In genomic region chr1:9557624-9558023, GRCh38 we compare ENCODE assay signal across 19 cellular contexts. TPM values are rescaled to one million over a fixed set of nuclear protein-coding genes. Genes with fewer than 3 reads are reported as not detected.
DNase-seq lines count a peak whose midpoint lies in the region; ATAC-seq and TF ChIP-seq lines count a peak whose summit lies in the region.
"Had no signal": no experiment of that assay in that cellular context is flagged by ENCODE, and none has a peak within 500 bp of the region (broad histone marks: within the 10 kb centered on the region; RNA-seq: fewer than 3 reads in every experiment).

No MANE protein-coding gene starts in this region.

- H3K27me3 ChIP-seq in psoas muscle (ENCODE audit: insufficient read depth in 3 of 3, low read length in 2 of 3), result no peaks in the 10 kb centered on the region
- H3K27me3 ChIP-seq: Peyer's patch had no signal

- H3K4me1 ChIP-seq in psoas muscle, result peaks cover 54% of the 10 kb centered on the region

- H3K9me3 ChIP-seq in SK-N-MC (ENCODE audit: low read depth, low read length) (no peaks in the 10 kb centered on the region), psoas muscle (no peaks in the 10 kb centered on the region)
- H3K9me3 ChIP-seq: A549, Caco-2, Peyer's patch had no signal

- TF ChIP-seq CTCF in C4-2B (conservative IDR thresholded peaks at IDR 0.05) (no peak), psoas muscle (IDR thresholded peaks at IDR 0.05) (no peak), omental fat pad (IDR thresholded peaks at IDR 0.05) (no peak)

- H3K9ac ChIP-seq in SK-N-MC (ENCODE audit: insufficient read length), result peak overlapping the region; percentile 37

- H3K4me3 ChIP-seq in SK-N-MC (no peak overlapping the region), psoas muscle (no peak overlapping the region)
- H3K4me3 ChIP-seq: A549, Peyer's patch had no signal

- peak; percentile 17 for DNase-seq in activated effector memory CD4-positive, alpha-beta T cell treated with anti-CD3 and anti-CD28 coated beads, Interleukin-2, amount 50 U/mL, for 16 hours
- no peak for DNase-seq in activated effector memory CD4-positive, alpha-beta T cell treated with Interleukin-2 at 50 U/mL for 16 hours
- no peak for DNase-seq in SK-N-MC (ENCODE audit: low read depth, low spot score)
- no peak for DNase-seq in psoas muscle
- DNase-seq in NCI-H345 treated with DMSO at 0.1 percent for 48 hours (lab: John Stamatoyannopoulos, UW; ENCODE audit: unreplicated experiment), result no peak
- no peak for DNase-seq in occipital lobe (lab: John Stamatoyannopoulos, UW)
- no peak for DNase-seq in omental fat pad (ENCODE audit: low spot score)
- DNase-seq: C1 segment of cervical spinal cord, Caco-2, EL, H7, Kasumi-1, MM.1S, NCI-H1105, NCI-H524, Peyer's patch, SHP77 had no signal

- peak overlapping the region; percentile 56 for H3K27ac ChIP-seq in C4-2B
- peak overlapping the region; percentile 99 for H3K27ac ChIP-seq in SK-N-MC
- peak overlapping the region; percentile 42 for H3K27ac ChIP-seq in psoas muscle
- H3K27ac ChIP-seq: A549, Peyer's patch had no signal

- intact Hi-C loops in psoas muscle (cut with DNase I), result loop anchor here in 1 of 2 donors (5.0 kb wide), 1 partner anchor 60 kb away; no protein-coding TSS in a partner anchor

- H3K36me3 ChIP-seq in SK-N-MC (ENCODE audit: insufficient read depth, low read length) (peaks cover 41% of the 10 kb centered on the region), psoas muscle (ENCODE audit: insufficient read depth in 1 of 2, low read depth in 1 of 2) (peaks cover 0 to 36% of the 10 kb centered on the region in 2 donors)

- no peak for ATAC-seq in psoas muscle
- ATAC-seq in omental fat pad (ENCODE audit: low FRiP score), result no peak
- ATAC-seq: A549 had no signal

- 89 to 93% (median 91%) methylated on average over 5 of the region's 5 CpGs for WGBS in psoas muscle, 3 donors

RNA-seq across cellular contexts. Expression of gene SLC25A33, which starts 18.4 kb away (rescaled TPM):
- total RNA-seq in psoas muscle (10 to 100 TPM in 1 of 4 donors, 1 to 10 TPM in 3; 1.7 to 26.8 (median 6.1) TPM), occipital lobe (13.9 TPM), omental fat pad (10 to 100 TPM; 15.6 to 25.8 (median 19.1) TPM)
- 10 to 100 TPM in 1 of 3 donors, 1 to 10 TPM in 2; 2.5 to 10.5 (median 9.2) TPM for polyA plus RNA-seq in psoas muscle

RNA-seq across cellular contexts. Expression of gene TMEM201, which starts 31.1 kb away (rescaled TPM):
- total RNA-seq in psoas muscle, result 10 to 100 TPM; 15.7 to 37.3 (median 29.0) TPM
- 10 to 100 TPM; 20.7 to 26.0 (median 23.2) TPM for polyA plus RNA-seq in psoas muscle
- 4.7 TPM for total RNA-seq in occipital lobe
- total RNA-seq in omental fat pad, result 10 to 100 TPM in 1 of 4 donors, 1 to 10 TPM in 3; 4.5 to 13.1 (median 6.8) TPM

Comparison
In these comparisons a context has a peak if more than half of its experiments do, and no peak if none do; other contexts are left out.
1. H3K27ac ChIP-seq: peak in every context shown above with its lines; median percentile 99 in SK-N-MC; 56 in C4-2B; 42 in psoas muscle.